1 cellular context compared by ENCODE assay signal in genomic region chr20:32681175-32682084, GRCh38.
A peak's percentile ranks its signal among the peaks of the same experiment; 100 is the strongest.
TF ChIP-seq lines count a peak whose summit lies in the region.

No MANE protein-coding gene starts in this region.

TF ChIP-seq in HepG2, 621 proteins besides CTCF, POLR2A, EP300 and RAD21 (continued from another document and continues in another):
- TF ChIP-seq DZIP1 (CRISPR knock-in tag; IDR thresholded peaks at IDR 0.05) = no peak; the same call in 1 of the 2 replicates
- no peak for TF ChIP-seq ZSCAN20 (CRISPR knock-in tag; IDR thresholded peaks at IDR 0.05; ENCODE audit: borderline replicate concordance)
- TF ChIP-seq ZNF879 (CRISPR knock-in tag; IDR thresholded peaks at IDR 0.05) = peak; percentile 42; the same call in 1 of the 2 replicates
- TF ChIP-seq ZNF589 (CRISPR knock-in tag; conservative IDR thresholded peaks at IDR 0.05) = no peak
- no peak for TF ChIP-seq ZNF142 (CRISPR knock-in tag; IDR thresholded peaks at IDR 0.05)
- TF ChIP-seq HOXD1 (CRISPR knock-in tag; IDR thresholded peaks at IDR 0.05) = 0 out of 2 replicates have a peak, but pooled peaks have one; percentile 52
- TF ChIP-seq ZNF562 (CRISPR knock-in tag; IDR thresholded peaks at IDR 0.05; ENCODE audit: borderline replicate concordance) = no peak
- TF ChIP-seq KLF9 (CRISPR knock-in tag; IDR thresholded peaks at IDR 0.05; ENCODE audit: low read depth) = no peak
- peak; percentile 39; the same call in 1 of the 2 replicates for TF ChIP-seq HIVEP1 (CRISPR knock-in tag; IDR thresholded peaks at IDR 0.05)
- TF ChIP-seq ZNF44 (CRISPR knock-in tag; IDR thresholded peaks at IDR 0.05) = 0 out of 2 replicates have a peak, but pooled peaks have one; percentile 62
- no peak for TF ChIP-seq SKI (IDR thresholded peaks at IDR 0.05; ENCODE audit: partially characterized antibody)
- no peak for TF ChIP-seq SP5 (CRISPR knock-in tag; IDR thresholded peaks at IDR 0.05; ENCODE audit: borderline replicate concordance, low read depth)
- no peak for TF ChIP-seq CENPBD1 (CRISPR knock-in tag; IDR thresholded peaks at IDR 0.05; ENCODE audit: borderline replicate concordance, low read depth)
- TF ChIP-seq, protein P1, sequence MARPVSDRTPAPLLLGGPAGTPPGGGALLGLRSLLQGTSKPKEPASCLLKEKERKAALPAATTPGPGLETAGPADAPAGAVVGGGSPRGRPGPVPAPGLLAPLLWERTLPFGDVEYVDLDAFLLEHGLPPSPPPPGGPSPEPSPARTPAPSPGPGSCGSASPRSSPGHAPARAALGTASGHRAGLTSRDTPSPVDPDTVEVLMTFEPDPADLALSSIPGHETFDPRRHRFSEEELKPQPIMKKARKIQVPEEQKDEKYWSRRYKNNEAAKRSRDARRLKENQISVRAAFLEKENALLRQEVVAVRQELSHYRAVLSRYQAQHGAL (CRISPR knock-in tag; IDR thresholded peaks at IDR 0.05; ENCODE audit: not compliant biosample characterization) = no peak
- no peak for TF ChIP-seq BATF2 (CRISPR knock-in tag; IDR thresholded peaks at IDR 0.05)
- TF ChIP-seq ZFY (CRISPR knock-in tag; IDR thresholded peaks at IDR 0.05) = peak; percentile 84
- TF ChIP-seq REPIN1 (CRISPR knock-in tag; IDR thresholded peaks at IDR 0.05; ENCODE audit: borderline replicate concordance, low read depth) = 0 out of 2 replicates have a peak, but pooled peaks have one; percentile 9
- no peak for TF ChIP-seq ZKSCAN1 (IDR thresholded peaks at IDR 0.05; ENCODE audit: low read length)
- TF ChIP-seq GATAD1 (CRISPR knock-in tag; IDR thresholded peaks at IDR 0.05) = 0 out of 2 replicates have a peak, but pooled peaks have one; percentile 0
- TF ChIP-seq ZEB1 (IDR thresholded peaks at IDR 0.05; ENCODE audit: insufficient replicate concordance, low read depth) = no peak
- no peak for TF ChIP-seq JUND (CRISPR knock-in tag; IDR thresholded peaks at IDR 0.05)
- no peak for TF ChIP-seq ZNF512B (CRISPR knock-in tag; IDR thresholded peaks at IDR 0.05; ENCODE audit: borderline replicate concordance)
- no peak for TF ChIP-seq NFIB (CRISPR knock-in tag; IDR thresholded peaks at IDR 0.05; ENCODE audit: borderline replicate concordance)
- TF ChIP-seq JDP2 (CRISPR knock-in tag; IDR thresholded peaks at IDR 0.05; ENCODE audit: borderline replicate concordance) = no peak
- no peak for TF ChIP-seq NFIC (IDR thresholded peaks at IDR 0.05; ENCODE audit: low read length)
- 0 out of 2 replicates have a peak, but pooled peaks have one; percentile 36 for TF ChIP-seq ARHGAP35 (CRISPR knock-in tag; IDR thresholded peaks at IDR 0.05; ENCODE audit: borderline replicate concordance)
- TF ChIP-seq ZNF256 (CRISPR knock-in tag; conservative IDR thresholded peaks at IDR 0.05) = no peak
- TF ChIP-seq ZNF121 (CRISPR knock-in tag; IDR thresholded peaks at IDR 0.05) = 0 out of 2 replicates have a peak, but pooled peaks have one; percentile 35
- TF ChIP-seq RBM39 (IDR thresholded peaks at IDR 0.05; ENCODE audit: low read depth, low read length, poor library complexity, severe bottlenecking) = no peak
- no peak for TF ChIP-seq KAT7 (CRISPR knock-in tag; IDR thresholded peaks at IDR 0.05; ENCODE audit: borderline replicate concordance)
- TF ChIP-seq PHF5A (CRISPR knock-in tag; IDR thresholded peaks at IDR 0.05; ENCODE audit: low read depth, unreplicated experiment) = no peak
- TF ChIP-seq ZBTB37 (CRISPR knock-in tag; IDR thresholded peaks at IDR 0.05) = no peak
- no peak for TF ChIP-seq FOXJ3 (CRISPR knock-in tag; IDR thresholded peaks at IDR 0.05; ENCODE audit: borderline replicate concordance)
- TF ChIP-seq NFE2L2 (IDR thresholded peaks at IDR 0.05; ENCODE audit: low read length) = no peak
- no peak for TF ChIP-seq YEATS2 (CRISPR knock-in tag; IDR thresholded peaks at IDR 0.05; ENCODE audit: borderline replicate concordance)
- TF ChIP-seq KLF6 (CRISPR knock-in tag; IDR thresholded peaks at IDR 0.05) = no peak; the same call in 1 of the 2 replicates
- no peak for TF ChIP-seq SIN3B (IDR thresholded peaks at IDR 0.05; ENCODE audit: low read length)
- TF ChIP-seq ZNF772 (CRISPR knock-in tag; IDR thresholded peaks at IDR 0.05) = no peak
- no peak for TF ChIP-seq GMEB1 (CRISPR knock-in tag; IDR thresholded peaks at IDR 0.05; ENCODE audit: borderline replicate concordance)
- TF ChIP-seq SRY (CRISPR knock-in tag; IDR thresholded peaks at IDR 0.05) = 0 out of 2 replicates have a peak, but pooled peaks have one; percentile 24
- no peak for TF ChIP-seq ZNF737 (CRISPR knock-in tag; IDR thresholded peaks at IDR 0.05; ENCODE audit: borderline replicate concordance)
- TF ChIP-seq ZNF850 (CRISPR knock-in tag; conservative IDR thresholded peaks at IDR 0.05) = no peak
- TF ChIP-seq KAT2B (IDR thresholded peaks at IDR 0.05; ENCODE audit: borderline replicate concordance, low read depth, low read length) = no peak
- TF ChIP-seq KMT2B (CRISPR knock-in tag; IDR thresholded peaks at IDR 0.05) = no peak; the same call in 1 of the 2 replicates
- TF ChIP-seq ZNF670 (CRISPR knock-in tag; IDR thresholded peaks at IDR 0.05; ENCODE audit: borderline replicate concordance) = no peak
